In genomic region chr10:97715259-97715874, GRCh38 we compare ENCODE assay signal across 8 cellular contexts.
A peak's percentile ranks its signal among the peaks of the same experiment; 100 is the strongest.
DNase-seq lines count a peak whose midpoint lies in the region; ATAC-seq lines count a peak whose summit lies in the region.
"Had no signal": no experiment of that assay in that cellular context is flagged by ENCODE, and none has a peak within 500 bp of the region (broad histone marks: within the 10 kb centered on the region; RNA-seq: fewer than 3 reads in every experiment).

No MANE protein-coding gene starts in this region.

- H3K9ac ChIP-seq in HUES6 (ENCODE audit: low read length) (peak overlapping the region; percentile 85), adipocyte (ENCODE audit: low read length) (peak overlapping the region; percentile 93), iPS-18a (ENCODE audit: low read length) (peak overlapping the region; percentile 63), stomach smooth muscle (ENCODE audit: low read length in 2 of 2) (peak overlapping the region; percentile 78 to 87)

- peaks cover 40% of the 10 kb centered on the region for H3K4me1 ChIP-seq in HUES6 (ENCODE audit: control insufficient read depth, insufficient read depth, low read length)
- H3K4me1 ChIP-seq in adipocyte (ENCODE audit: control insufficient read depth, insufficient read depth, low read length) = peaks cover 46% of the 10 kb centered on the region
- peaks cover 31% of the 10 kb centered on the region for H3K4me1 ChIP-seq in iPS-18a (ENCODE audit: control insufficient read depth, low read depth, low read length)
- H3K4me1 ChIP-seq in stomach smooth muscle (ENCODE audit: control insufficient read depth, insufficient read depth, low read length) = peaks cover 66% of the 10 kb centered on the region

- ATAC-seq in HG03354 (IDR thresholded peaks at IDR 0.05; ENCODE audit: poor library complexity, severe bottlenecking, unreplicated experiment) = no peak

- no peaks in the 10 kb centered on the region for H3K9me3 ChIP-seq in HUES6 (ENCODE audit: control insufficient read depth, insufficient read depth, low read depth, low read length)
- no peaks in the 10 kb centered on the region for H3K9me3 ChIP-seq in adipocyte (ENCODE audit: control insufficient read depth, low read length)
- H3K9me3 ChIP-seq in iPS-18a (ENCODE audit: control insufficient read depth, low read depth, low read length) = no peaks in the 10 kb centered on the region
- no peaks in the 10 kb centered on the region for H3K9me3 ChIP-seq in stomach smooth muscle (ENCODE audit: control insufficient read depth in 2 of 2, low read length in 2 of 2)

- DNase-seq in adipocyte (ENCODE audit: low read depth) (peak; percentile 45), KG1 (lab: John Stamatoyannopoulos, UW) (no peak), SIG-M5 treated with dmso at 0.1 percent for 504 hours (lab: John Stamatoyannopoulos, UW; ENCODE audit: unreplicated experiment) (no peak)
- DNase-seq: activated CD4-positive, alpha-beta T cell treated with anti-CD3 and anti-CD28 coated beads, Interleukin-2, amount 50 U/mL, for 4 hours had no signal

- H3K27me3 ChIP-seq in HUES6 (ENCODE audit: control insufficient read depth, insufficient read depth, low read length) = no peaks in the 10 kb centered on the region
- no peaks in the 10 kb centered on the region for H3K27me3 ChIP-seq in adipocyte (replicated peaks; ENCODE audit: control insufficient read depth, insufficient read depth, low read length)
- H3K27me3 ChIP-seq in iPS-18a (ENCODE audit: control insufficient read depth, insufficient read depth, low read length) = no peaks in the 10 kb centered on the region
- H3K27me3 ChIP-seq in stomach smooth muscle (ENCODE audit: control insufficient read depth in 1 of 2, insufficient read depth in 2 of 2, low read length in 2 of 2) = no peaks in the 10 kb centered on the region

- peak overlapping the region; percentile 81 for H3K4me3 ChIP-seq in HUES6 (ENCODE audit: low read depth, low read length)
- H3K4me3 ChIP-seq in adipocyte (ENCODE audit: low read length) = peak overlapping the region; percentile 87
- H3K4me3 ChIP-seq in iPS-18a (ENCODE audit: low read length) = peak overlapping the region; percentile 61
- peak overlapping the region; percentile 69 to 87 for H3K4me3 ChIP-seq in stomach smooth muscle (ENCODE audit: low read length in 2 of 2)

- peaks cover 12% of the 10 kb centered on the region for H3K36me3 ChIP-seq in HUES6 (ENCODE audit: control insufficient read depth, insufficient read depth, low read length)
- peaks cover 10% of the 10 kb centered on the region for H3K36me3 ChIP-seq in adipocyte (ENCODE audit: control insufficient read depth, insufficient read depth, low read length, severe bottlenecking)
- H3K36me3 ChIP-seq in iPS-18a (ENCODE audit: control insufficient read depth, low read depth, low read length) = peaks cover 17% of the 10 kb centered on the region
- H3K36me3 ChIP-seq in stomach smooth muscle (ENCODE audit: control insufficient read depth in 2 of 2, insufficient read depth in 2 of 2, low read length in 2 of 2) = peaks cover 11 to 20% of the 10 kb centered on the region in 2 donors

- H3K27ac ChIP-seq in HUES6 (ENCODE audit: low read depth, low read length) (peak overlapping the region; percentile 59; the same call in 1 of the 2 replicates), iPS-18a (ENCODE audit: low read length) (no peak overlapping the region), stomach smooth muscle (ENCODE audit: low read length) (peak overlapping the region; percentile 98)
